Comparison of ENCODE assay signal across 18 cellular contexts in genomic region chr16:85422124-85422373, GRCh38.
DNase-seq lines count a peak whose midpoint lies in the region; ATAC-seq and TF ChIP-seq lines count a peak whose summit lies in the region.
"Had no signal": no experiment of that assay in that cellular context is flagged by ENCODE, and none has a peak within 500 bp of the region (broad histone marks: within the 10 kb centered on the region; RNA-seq: fewer than 3 reads in every experiment).

No MANE protein-coding gene starts in this region.

- H3K79me2 ChIP-seq in GM23338 (replicated peaks; ENCODE audit: insufficient read depth) (no peaks in the 10 kb centered on the region), neural progenitor cell (ENCODE audit: low read depth) (no peaks in the 10 kb centered on the region)

- peak; percentile 7 for DNase-seq in activated CD4-positive, alpha-beta memory T cell treated with anti-CD3 and anti-CD28 coated beads for 36 hours
- no peak for DNase-seq in activated CD4-positive, alpha-beta memory T cell treated with anti-CD3 and anti-CD28 coated beads, Interleukin-2, amount 10 ng/mL, durations not matched to agents 7 days and 5 days
- DNase-seq in GM23338 (ENCODE audit: low spot score) (no peak), WTC11 (ENCODE audit: low spot score) (peak; percentile 22), neural progenitor cell (ENCODE audit: low spot score) (no peak), NCI-H1694 treated with DMSO at 0.1 percent for 48 hours (lab: John Stamatoyannopoulos, UW) (no peak), GDM1 (lab: John Stamatoyannopoulos, UW) (no peak)
- DNase-seq in activated CD4-positive, alpha-beta T cell treated with anti-CD3 and anti-CD28 coated beads, Interleukin-2, amount 50 U/mL, for 4 hours = no peak
- DNase-seq: activated CD4-positive, alpha-beta T cell treated with anti-CD3 and anti-CD28 coated beads for 48 hours; activated gamma-delta T cell treated with Interleukin-2 at 50 U/mL for 16 hours; CD4-positive, CD25-positive, alpha-beta regulatory T cell; DMS79; mammary epithelial cell; MM.1S; naive B cell had no signal

- H4K20me1 ChIP-seq in GM23338 (replicated peaks; ENCODE audit: insufficient read depth) = no peaks in the 10 kb centered on the region; the same call in 1 of the 2 replicates
- peaks cover 24% of the 10 kb centered on the region for H4K20me1 ChIP-seq in neural progenitor cell (ENCODE audit: low read depth)

- peaks cover 2% of the 10 kb centered on the region for H3K4me1 Mint-ChIP-seq in activated CD4-positive, alpha-beta memory T cell treated with anti-CD3 and anti-CD28 coated beads for 36 hours (ENCODE audit: low read depth)
- H3K4me1 Mint-ChIP-seq in activated CD4-positive, alpha-beta memory T cell treated with anti-CD3 and anti-CD28 coated beads, Interleukin-2, amount 10 ng/mL, durations not matched to agents 7 days and 5 days = peaks cover 2% of the 10 kb centered on the region
- peaks cover 29% of the 10 kb centered on the region for H3K4me1 Mint-ChIP-seq in GM23338
- peaks cover 26% of the 10 kb centered on the region for H3K4me1 Mint-ChIP-seq in WTC11
- peaks cover 34% of the 10 kb centered on the region for H3K4me1 Mint-ChIP-seq in neural progenitor cell

- H3K36me3 ChIP-seq in GM23338 (ENCODE audit: insufficient read depth) = no peaks in the 10 kb centered on the region
- no peaks in the 10 kb centered on the region for H3K36me3 ChIP-seq in neural progenitor cell
- H3K36me3 ChIP-seq: ovary had no signal

- POLR2A ChIA-PET in activated CD4-positive, alpha-beta memory T cell treated with anti-CD3 and anti-CD28 coated beads for 36 hours (lab: Charles Lee) = no interaction called here
- POLR2A ChIA-PET in activated CD4-positive, alpha-beta memory T cell treated with anti-CD3 and anti-CD28 coated beads, Interleukin-2, amount 10 ng/mL, durations not matched to agents 7 days and 5 days (lab: Charles Lee) = interaction anchor here (2.0 kb wide), 1 partner anchor 191 kb away, joined by 5 read pairs; the partner anchor contains the start of gene GSE1
- POLR2A ChIA-PET in WTC11 (lab: Charles Lee) = interaction anchor here (0.6 to 1.4 kb wide), 2 partner anchors 26 to 157 kb away, joined by 3 to 4 read pairs; no protein-coding TSS in a partner anchor

- H2AFZ ChIP-seq in GM23338 = no peak overlapping the region
- no peak overlapping the region for H2AFZ ChIP-seq in neural progenitor cell (replicated peaks)

- H3K9ac ChIP-seq in neural progenitor cell = no peak overlapping the region

- H3F3A ChIP-seq in GM23338 (replicated peaks; ENCODE audit: low read depth) (no peaks in the 10 kb centered on the region), neural progenitor cell (ENCODE audit: low read depth) (peaks cover 27% of the 10 kb centered on the region)

- no peaks in the 10 kb centered on the region for H3K9me3 ChIP-seq in neural progenitor cell (ENCODE audit: low read depth)
- H3K9me3 ChIP-seq: ovary, testis had no signal

- CTCF ChIA-PET in activated CD4-positive, alpha-beta memory T cell treated with anti-CD3 and anti-CD28 coated beads for 36 hours (lab: Charles Lee) = interaction anchor here (0.6 to 17.1 kb wide), 9 partner anchors 15 to 635 kb away, joined by 3 to 271 read pairs (median 4); partner anchors contain the start of gene GSE1
- CTCF ChIA-PET in activated CD4-positive, alpha-beta memory T cell treated with anti-CD3 and anti-CD28 coated beads, Interleukin-2, amount 10 ng/mL, durations not matched to agents 7 days and 5 days (lab: Charles Lee) = interaction anchor here (2.4 to 4.2 kb wide), 4 partner anchors 28 to 195 kb away, joined by 8 to 44 read pairs (median 24); partner anchors contain the start of gene GSE1
- CTCF ChIA-PET in WTC11 (lab: Charles Lee) = interaction anchor here (0.6 to 7.9 kb wide), 34 partner anchors 9 to 919 kb away, joined by 3 to 229 read pairs (median 8); partner anchors contain the start of gene GSE1

- H3K27ac Mint-ChIP-seq in activated CD4-positive, alpha-beta memory T cell treated with anti-CD3 and anti-CD28 coated beads for 36 hours = no peak overlapping the region
- H3K27ac Mint-ChIP-seq in activated CD4-positive, alpha-beta memory T cell treated with anti-CD3 and anti-CD28 coated beads, Interleukin-2, amount 10 ng/mL, durations not matched to agents 7 days and 5 days = no peak overlapping the region
- H3K27ac Mint-ChIP-seq in GM23338 (no peak overlapping the region), WTC11 (no peak overlapping the region; the same call in 1 of the 2 replicates), neural progenitor cell (no peak overlapping the region)
- H3K27ac Mint-ChIP-seq: CD4-positive, CD25-positive, alpha-beta regulatory T cell; naive B cell had no signal

- H3K4me3 Mint-ChIP-seq in activated CD4-positive, alpha-beta memory T cell treated with anti-CD3 and anti-CD28 coated beads for 36 hours = no peak overlapping the region
- H3K4me3 Mint-ChIP-seq in activated CD4-positive, alpha-beta memory T cell treated with anti-CD3 and anti-CD28 coated beads, Interleukin-2, amount 10 ng/mL, durations not matched to agents 7 days and 5 days = no peak overlapping the region
- H3K4me3 Mint-ChIP-seq in GM23338 = peak overlapping the region; percentile 21; the same call in 1 of the 3 replicates
- H3K4me3 Mint-ChIP-seq in WTC11 = no peak overlapping the region
- peak overlapping the region; percentile 52 for H3K4me3 Mint-ChIP-seq in neural progenitor cell
- H3K4me3 Mint-ChIP-seq: central memory CD8-positive, alpha-beta T cell had no signal

- H3K4me2 ChIP-seq in GM23338 (peak overlapping the region; percentile 43; the same call in 1 of the 2 replicates), neural progenitor cell (peak overlapping the region; percentile 63)

- H3K27me3 Mint-ChIP-seq in activated CD4-positive, alpha-beta memory T cell treated with anti-CD3 and anti-CD28 coated beads for 36 hours = peaks cover 4% of the 10 kb centered on the region
- H3K27me3 Mint-ChIP-seq in activated CD4-positive, alpha-beta memory T cell treated with anti-CD3 and anti-CD28 coated beads, Interleukin-2, amount 10 ng/mL, durations not matched to agents 7 days and 5 days = no peaks in the 10 kb centered on the region
- peaks cover 25% of the 10 kb centered on the region for H3K27me3 Mint-ChIP-seq in GM23338 (ENCODE audit: insufficient read depth, low read depth, poor library complexity)
- H3K27me3 Mint-ChIP-seq in WTC11 (ENCODE audit: low read depth) = no peaks in the 10 kb centered on the region
- peaks cover 19% of the 10 kb centered on the region for H3K27me3 Mint-ChIP-seq in neural progenitor cell (ENCODE audit: insufficient read depth, low read depth)

- TF ChIP-seq CTCF in GM23338 (conservative IDR thresholded peaks at IDR 0.05; ENCODE audit: low read depth in 2 of 2) = no peak
- TF ChIP-seq CTCF in WTC11 (IDR thresholded peaks at IDR 0.05) = no peak
- TF ChIP-seq CTCF in neural progenitor cell (IDR thresholded peaks at IDR 0.05) = no peak

- H3K36me3 Mint-ChIP-seq in activated CD4-positive, alpha-beta memory T cell treated with anti-CD3 and anti-CD28 coated beads for 36 hours = no peaks in the 10 kb centered on the region
- no peaks in the 10 kb centered on the region for H3K36me3 Mint-ChIP-seq in activated CD4-positive, alpha-beta memory T cell treated with anti-CD3 and anti-CD28 coated beads, Interleukin-2, amount 10 ng/mL, durations not matched to agents 7 days and 5 days (ENCODE audit: low read depth)
- H3K36me3 Mint-ChIP-seq in GM23338 (ENCODE audit: low read depth) (no peaks in the 10 kb centered on the region), WTC11 (no peaks in the 10 kb centered on the region), neural progenitor cell (no peaks in the 10 kb centered on the region)
- H3K36me3 Mint-ChIP-seq: CD4-positive, CD25-positive, alpha-beta regulatory T cell; naive B cell had no signal

- H3K9me3 Mint-ChIP-seq in activated CD4-positive, alpha-beta memory T cell treated with anti-CD3 and anti-CD28 coated beads for 36 hours = no peaks in the 10 kb centered on the region
- H3K9me3 Mint-ChIP-seq in activated CD4-positive, alpha-beta memory T cell treated with anti-CD3 and anti-CD28 coated beads, Interleukin-2, amount 10 ng/mL, durations not matched to agents 7 days and 5 days = no peaks in the 10 kb centered on the region
- H3K9me3 Mint-ChIP-seq in GM23338 = no peaks in the 10 kb centered on the region; the same call in 2 of the 3 replicates
- no peaks in the 10 kb centered on the region for H3K9me3 Mint-ChIP-seq in WTC11
- H3K9me3 Mint-ChIP-seq in neural progenitor cell = no peaks in the 10 kb centered on the region
- H3K9me3 Mint-ChIP-seq: central memory CD8-positive, alpha-beta T cell; naive B cell had no signal

- H3K9me2 ChIP-seq in GM23338 (ENCODE audit: insufficient read depth) = no peaks in the 10 kb centered on the region

- H3K27ac ChIP-seq in GM23338 (ENCODE audit: low read depth) (no peak overlapping the region; the same call in 1 of the 2 replicates), neural progenitor cell (no peak overlapping the region)
- H3K27ac ChIP-seq: ovary, testis had no signal

- H3K4me1 ChIP-seq in GM23338 (ENCODE audit: insufficient read depth) (peaks cover 15% of the 10 kb centered on the region; the same call in 1 of the 2 replicates), neural progenitor cell (peaks cover 22% of the 10 kb centered on the region)

- H3K27me3 ChIP-seq in GM23338 (ENCODE audit: insufficient read depth) (no peaks in the 10 kb centered on the region), neural progenitor cell (no peaks in the 10 kb centered on the region)
- H3K27me3 ChIP-seq: ovary, testis had no signal

- H3K4me3 ChIP-seq in GM23338 = no peak overlapping the region
- H3K4me3 ChIP-seq in neural progenitor cell = no peak overlapping the region
- H3K4me3 ChIP-seq: ovary, testis had no signal

- ATAC-seq in GM23338 (peak; percentile 24), WTC11 (no peak)

- intact Hi-C loops in activated CD4-positive, alpha-beta memory T cell treated with anti-CD3 and anti-CD28 coated beads for 36 hours (cut with micrococcal nuclease) = loop anchor here (5.0 kb wide), 1 partner anchor 135 kb away; no protein-coding TSS in a partner anchor

TF ChIP-seq in GM23338, 12 proteins besides CTCF, POLR2A, EP300 and RAD21 (continues in another document):
- TF ChIP-seq STAT1 (IDR thresholded peaks at IDR 0.05; ENCODE audit: unreplicated experiment) (no peak), CREB1 (CRISPR knock-in tag; IDR thresholded peaks at IDR 0.05; ENCODE audit: low read depth) (no peak), POLR2AphosphoS5 (IDR thresholded peaks at IDR 0.05; ENCODE audit: low read depth) (no peak)

TF ChIP-seq in WTC11, 78 proteins besides CTCF, POLR2A, EP300 and RAD21 (continues in another document):
- no peak for TF ChIP-seq ZNF232 (CRISPR knock-in tag; IDR thresholded peaks at IDR 0.05)
- TF ChIP-seq NR1H2 (CRISPR knock-in tag; IDR thresholded peaks at IDR 0.05) = no peak
- TF ChIP-seq KAT7 (CRISPR knock-in tag; IDR thresholded peaks at IDR 0.05; ENCODE audit: borderline replicate concordance) = no peak
- TF ChIP-seq MAX (CRISPR knock-in tag; IDR thresholded peaks at IDR 0.05) = no peak

Comparison
In these comparisons a context has a peak if more than half of its experiments do, and no peak if none do; other contexts are left out.
1. DNase-seq: peak in activated CD4-positive, alpha-beta memory T cell treated with anti-CD3 and anti-CD28 coated beads for 36 hours (single experiment) and WTC11 (single experiment); none in activated CD4-positive, alpha-beta memory T cell treated with anti-CD3 and anti-CD28 coated beads, Interleukin-2, amount 10 ng/mL, durations not matched to agents 7 days and 5 days (single experiment), GM23338 (single experiment), neural progenitor cell (single experiment), NCI-H1694 treated with DMSO at 0.1 percent for 48 hours (single experiment), GDM1 (single experiment) and activated CD4-positive, alpha-beta T cell treated with anti-CD3 and anti-CD28 coated beads, Interleukin-2, amount 50 U/mL, for 4 hours (0 of 2).
2. H3K4me3 Mint-ChIP-seq: peak in GM23338 (single experiment) and neural progenitor cell (single experiment); none in activated CD4-positive, alpha-beta memory T cell treated with anti-CD3 and anti-CD28 coated beads for 36 hours (single experiment), activated CD4-positive, alpha-beta memory T cell treated with anti-CD3 and anti-CD28 coated beads, Interleukin-2, amount 10 ng/mL, durations not matched to agents 7 days and 5 days (single experiment) and WTC11 (single experiment).